Comparison of ENCODE assay signal across 20 cellular contexts in genomic region chrX:113058634-113059033, GRCh38.
"Had no signal": no experiment of that assay in that cellular context is flagged by ENCODE, and none has a peak within 500 bp of the region (broad histone marks: within the 10 kb centered on the region; RNA-seq: fewer than 3 reads in every experiment).

No MANE protein-coding gene starts in this region.

- H3K9ac ChIP-seq: parathyroid adenoma had no signal

- H3K79me2 ChIP-seq: parathyroid adenoma had no signal

- H3K4me3 ChIP-seq: cardiac muscle cell, gastrocnemius medialis, right lobe of liver, smooth muscle cell, suprapubic skin had no signal

- H3K27me3 ChIP-seq: cardiac muscle cell, right lobe of liver, suprapubic skin had no signal

- FAIRE-seq: TTC549 had no signal

- ATAC-seq: activated CD8-positive, alpha-beta memory T cell treated with anti-CD3 and anti-CD28 coated beads, Interleukin-2, amount 10 ng/mL, durations not matched to agents 7 days and 5 days; gastrocnemius medialis; left lobe of liver; right lobe of liver; stimulated activated naive CD8-positive, alpha-beta T cell treated with anti-CD3 and anti-CD28 coated beads, Interleukin-15, amount 100 ng/mL, for 72 hours had no signal

- DNase-seq: activated B cell treated with CpG ODN at 0.5 μM for 24 hours; activated CD4-positive, alpha-beta memory T cell treated with anti-CD3 and anti-CD28 coated beads for 36 hours; activated CD4-positive, alpha-beta T cell treated with anti-CD3 and anti-CD28 coated beads for 4 hours; activated CD8-positive, alpha-beta memory T cell treated with anti-CD3 and anti-CD28 coated beads, Interleukin-2, amount 10 ng/mL, durations not matched to agents 7 days and 5 days; activated naive CD4-positive, alpha-beta T cell treated with Interleukin-2 at 50 U/mL for 16 hours; anterior cingulate cortex; endodermal cell; gastrocnemius medialis; head of caudate nucleus; kidney; right lobe of liver; stimulated activated CD4-positive, alpha-beta T cell treated with anti-CD3 and anti-CD28 coated beads, Interleukin-4, amount 100 ng/mL, for 1 hour; stimulated activated naive CD8-positive, alpha-beta T cell treated with anti-CD3 and anti-CD28 coated beads, Interleukin-15, amount 100 ng/mL, for 72 hours had no signal

- H2AFZ ChIP-seq: parathyroid adenoma had no signal

- H3K36me3 ChIP-seq: cardiac muscle cell, gastrocnemius medialis, right lobe of liver, suprapubic skin had no signal

- H3K4me1 ChIP-seq: gastrocnemius medialis, parathyroid adenoma, right lobe of liver, suprapubic skin had no signal

- H3K27ac ChIP-seq: cardiac muscle cell, epithelial cell of prostate, gastrocnemius medialis, parathyroid adenoma, right lobe of liver, suprapubic skin had no signal

- H3K9me3 ChIP-seq: suprapubic skin had no signal

- H3K4me2 ChIP-seq: smooth muscle cell had no signal
